1 cellular context compared by ENCODE assay signal in the genomic region with DNA sequence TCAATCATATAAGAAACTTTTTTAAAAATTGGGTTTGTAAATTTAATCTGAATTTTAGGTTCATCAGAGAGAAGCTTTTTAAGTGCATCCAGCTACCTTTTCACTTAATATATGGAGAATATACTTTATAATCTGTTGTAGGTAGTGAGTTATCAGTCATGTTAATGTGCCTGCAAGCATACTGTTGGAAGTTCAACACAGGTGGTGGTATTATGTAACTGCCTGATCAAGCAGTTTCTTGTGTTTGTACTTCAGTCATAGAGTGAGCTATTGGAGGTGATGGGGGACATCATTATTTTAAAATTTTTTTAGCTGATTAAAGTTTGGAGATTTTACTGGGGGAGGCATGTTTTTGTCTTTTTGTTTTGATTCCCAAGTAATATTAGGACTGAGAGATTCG.
TF ChIP-seq lines count a peak whose summit lies in the region.

No MANE protein-coding gene starts in this region.

TF ChIP-seq in GM12878, 131 proteins besides CTCF, POLR2A, EP300 and RAD21:
- TF ChIP-seq, protein P1, sequence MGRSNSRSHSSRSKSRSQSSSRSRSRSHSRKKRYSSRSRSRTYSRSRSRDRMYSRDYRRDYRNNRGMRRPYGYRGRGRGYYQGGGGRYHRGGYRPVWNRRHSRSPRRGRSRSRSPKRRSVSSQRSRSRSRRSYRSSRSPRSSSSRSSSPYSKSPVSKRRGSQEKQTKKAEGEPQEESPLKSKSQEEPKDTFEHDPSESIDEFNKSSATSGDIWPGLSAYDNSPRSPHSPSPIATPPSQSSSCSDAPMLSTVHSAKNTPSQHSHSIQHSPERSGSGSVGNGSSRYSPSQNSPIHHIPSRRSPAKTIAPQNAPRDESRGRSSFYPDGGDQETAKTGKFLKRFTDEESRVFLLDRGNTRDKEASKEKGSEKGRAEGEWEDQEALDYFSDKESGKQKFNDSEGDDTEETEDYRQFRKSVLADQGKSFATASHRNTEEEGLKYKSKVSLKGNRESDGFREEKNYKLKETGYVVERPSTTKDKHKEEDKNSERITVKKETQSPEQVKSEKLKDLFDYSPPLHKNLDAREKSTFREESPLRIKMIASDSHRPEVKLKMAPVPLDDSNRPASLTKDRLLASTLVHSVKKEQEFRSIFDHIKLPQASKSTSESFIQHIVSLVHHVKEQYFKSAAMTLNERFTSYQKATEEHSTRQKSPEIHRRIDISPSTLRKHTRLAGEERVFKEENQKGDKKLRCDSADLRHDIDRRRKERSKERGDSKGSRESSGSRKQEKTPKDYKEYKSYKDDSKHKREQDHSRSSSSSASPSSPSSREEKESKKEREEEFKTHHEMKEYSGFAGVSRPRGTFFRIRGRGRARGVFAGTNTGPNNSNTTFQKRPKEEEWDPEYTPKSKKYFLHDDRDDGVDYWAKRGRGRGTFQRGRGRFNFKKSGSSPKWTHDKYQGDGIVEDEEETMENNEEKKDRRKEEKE (IDR thresholded peaks at IDR 0.05) = no peak
- TF ChIP-seq CBX5 (IDR thresholded peaks at IDR 0.05; ENCODE audit: low read depth) (no peak), RB1 (IDR thresholded peaks at IDR 0.05; ENCODE audit: borderline replicate concordance) (no peak), GABPA (IDR thresholded peaks at IDR 0.05; ENCODE audit: low read depth) (no peak), DPF2 (IDR thresholded peaks at IDR 0.05) (no peak), HDGF (IDR thresholded peaks at IDR 0.05) (no peak), MEF2B (IDR thresholded peaks at IDR 0.05; ENCODE audit: partially characterized antibody, poor library complexity, severe bottlenecking) (no peak), ZNF24 (IDR thresholded peaks at IDR 0.05) (no peak)
- TF ChIP-seq, protein P2, sequence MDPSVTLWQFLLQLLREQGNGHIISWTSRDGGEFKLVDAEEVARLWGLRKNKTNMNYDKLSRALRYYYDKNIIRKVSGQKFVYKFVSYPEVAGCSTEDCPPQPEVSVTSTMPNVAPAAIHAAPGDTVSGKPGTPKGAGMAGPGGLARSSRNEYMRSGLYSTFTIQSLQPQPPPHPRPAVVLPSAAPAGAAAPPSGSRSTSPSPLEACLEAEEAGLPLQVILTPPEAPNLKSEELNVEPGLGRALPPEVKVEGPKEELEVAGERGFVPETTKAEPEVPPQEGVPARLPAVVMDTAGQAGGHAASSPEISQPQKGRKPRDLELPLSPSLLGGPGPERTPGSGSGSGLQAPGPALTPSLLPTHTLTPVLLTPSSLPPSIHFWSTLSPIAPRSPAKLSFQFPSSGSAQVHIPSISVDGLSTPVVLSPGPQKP (IDR thresholded peaks at IDR 0.05; ENCODE audit: low read depth, low read length) = no peak
